8 cellular contexts compared by ENCODE assay signal in genomic region chr17:79795795-79796569, GRCh38. TPM values are rescaled to one million over a fixed set of nuclear protein-coding genes. Genes with fewer than 3 reads are reported as not detected.
DNase-seq lines count a peak whose midpoint lies in the region; ATAC-seq and TF ChIP-seq lines count a peak whose summit lies in the region.

No MANE protein-coding gene starts in this region.

- no peak for TF ChIP-seq POLR2A in transverse colon (IDR thresholded peaks at IDR 0.05)

- H3K36me3 ChIP-seq in transverse colon, result no peaks in the 10 kb centered on the region

- peak overlapping the region; percentile 89 for H3K27ac ChIP-seq in layer of hippocampus (ENCODE audit: low read depth, low read length)
- peak overlapping the region in 2 of 4 donors; percentile 85 to 87 for H3K27ac ChIP-seq in transverse colon

- no peak for TF ChIP-seq CTCF in transverse colon (IDR thresholded peaks at IDR 0.05)

- in situ Hi-C loops in transverse colon (cut with MboI; ENCODE audit: low pct_ligation_motif_present in 1 of 4, low pct_unique_long_range_greater_than_20kb in 1 of 4, low sequenced_read_pairs in 3 of 4), result no loop called here

- peaks cover 2% of the 10 kb centered on the region for H3K36me3 Mint-ChIP-seq in activated T-cell treated with anti-CD3 and anti-CD28 coated beads, Interleukin-2, amount 50 U/mL, for 24 hours (ENCODE audit: low read depth)
- H3K36me3 Mint-ChIP-seq in activated CD8-positive, alpha-beta T cell treated with anti-CD3 and anti-CD28 coated beads, Interleukin-2, amount 10 ng/mL, durations not matched to agents 7 days and 5 days (ENCODE audit: low read depth), result peaks cover 14% of the 10 kb centered on the region

- peaks cover 48% of the 10 kb centered on the region for H3K27me3 Mint-ChIP-seq in activated T-cell treated with anti-CD3 and anti-CD28 coated beads, Interleukin-2, amount 50 U/mL, for 24 hours
- H3K27me3 Mint-ChIP-seq in activated CD8-positive, alpha-beta T cell treated with anti-CD3 and anti-CD28 coated beads, Interleukin-2, amount 10 ng/mL, durations not matched to agents 7 days and 5 days (ENCODE audit: low read depth), result peaks cover 43% of the 10 kb centered on the region

- no peak overlapping the region for H3K27ac Mint-ChIP-seq in activated T-cell treated with anti-CD3 and anti-CD28 coated beads, Interleukin-2, amount 50 U/mL, for 24 hours
- peak overlapping the region; percentile 72 for H3K27ac Mint-ChIP-seq in activated CD8-positive, alpha-beta T cell treated with anti-CD3 and anti-CD28 coated beads, Interleukin-2, amount 10 ng/mL, durations not matched to agents 7 days and 5 days

- H3K4me3 Mint-ChIP-seq in activated T-cell treated with anti-CD3 and anti-CD28 coated beads, Interleukin-2, amount 50 U/mL, for 24 hours, result peak overlapping the region; percentile 80
- peak overlapping the region; percentile 84 for H3K4me3 Mint-ChIP-seq in activated CD8-positive, alpha-beta T cell treated with anti-CD3 and anti-CD28 coated beads, Interleukin-2, amount 10 ng/mL, durations not matched to agents 7 days and 5 days

- no peak for TF ChIP-seq EP300 in transverse colon (IDR thresholded peaks at IDR 0.05; ENCODE audit: low read depth)

- CTCF ChIA-PET in activated CD8-positive, alpha-beta T cell treated with anti-CD3 and anti-CD28 coated beads, Interleukin-2, amount 10 ng/mL, durations not matched to agents 7 days and 5 days (lab: Charles Lee), result interaction anchor here (0.6 to 1.7 kb wide), 12 partner anchors 12 to 213 kb away, joined by 3 to 8 read pairs (median 4); partner anchors contain the start of gene CBX4

- intact Hi-C loops in transverse colon (cut with DNase I; ENCODE audit: low total_unique reads), result loop anchor here (5.0 kb wide), 1 partner anchor 46 kb away; no protein-coding TSS in a partner anchor

- no peak for DNase-seq in activated T-cell treated with anti-CD3 and anti-CD28 coated beads, Interleukin-2, amount 50 U/mL, for 24 hours
- no peak for DNase-seq in activated T-cell treated with anti-CD3 and anti-CD28 coated beads for 4 hours
- no peak for DNase-seq in activated CD8-positive, alpha-beta T cell treated with anti-CD3 and anti-CD28 coated beads, Interleukin-2, amount 10 ng/mL, durations not matched to agents 7 days and 5 days
- no peak for DNase-seq in transverse colon
- no peak for DNase-seq in NCI-H1105 (lab: John Stamatoyannopoulos, UW)

- peaks cover 37% of the 10 kb centered on the region for H3K4me1 Mint-ChIP-seq in activated T-cell treated with anti-CD3 and anti-CD28 coated beads, Interleukin-2, amount 50 U/mL, for 24 hours (ENCODE audit: low read depth)
- peaks cover 38% of the 10 kb centered on the region for H3K4me1 Mint-ChIP-seq in activated CD8-positive, alpha-beta T cell treated with anti-CD3 and anti-CD28 coated beads, Interleukin-2, amount 10 ng/mL, durations not matched to agents 7 days and 5 days (ENCODE audit: low read depth)

- H3K27me3 ChIP-seq in layer of hippocampus (ENCODE audit: control insufficient read depth, insufficient read depth, low read length), result peaks cover 48% of the 10 kb centered on the region
- peaks cover 66% of the 10 kb centered on the region for H3K27me3 ChIP-seq in transverse colon

- 45 to 60% methylated on average over 7 to 14 of the region's 14 CpGs for WGBS in transverse colon (ENCODE audit: low coverage in 1 of 2), 2 donors

- no peaks in the 10 kb centered on the region for H3K9me3 Mint-ChIP-seq in activated T-cell treated with anti-CD3 and anti-CD28 coated beads, Interleukin-2, amount 50 U/mL, for 24 hours
- H3K9me3 Mint-ChIP-seq in activated CD8-positive, alpha-beta T cell treated with anti-CD3 and anti-CD28 coated beads, Interleukin-2, amount 10 ng/mL, durations not matched to agents 7 days and 5 days (ENCODE audit: insufficient read depth), result no peaks in the 10 kb centered on the region

- H3K9me3 ChIP-seq in transverse colon, result no peaks in the 10 kb centered on the region

- peaks cover 18 to 65% (median 52%) of the 10 kb centered on the region in 4 donors for H3K4me1 ChIP-seq in transverse colon

- POLR2A ChIA-PET in activated CD8-positive, alpha-beta T cell treated with anti-CD3 and anti-CD28 coated beads, Interleukin-2, amount 10 ng/mL, durations not matched to agents 7 days and 5 days (lab: Charles Lee), result interaction anchor here (0.6 to 2.8 kb wide), 5 partner anchors 15 to 201 kb away, joined by 3 to 19 read pairs (median 3); partner anchors contain the start of gene CBX4

- no peak for ATAC-seq in activated CD8-positive, alpha-beta T cell treated with anti-CD3 and anti-CD28 coated beads, Interleukin-2, amount 10 ng/mL, durations not matched to agents 7 days and 5 days
- ATAC-seq in HG03108 (IDR thresholded peaks at IDR 0.05; ENCODE audit: unreplicated experiment) (no peak), GM21737 (IDR thresholded peaks at IDR 0.05; ENCODE audit: unreplicated experiment) (no peak)

- H3K4me3 ChIP-seq in transverse colon, result peak overlapping the region; percentile 64 to 80 (median 73)

RNA-seq across cellular contexts. Expression of gene CBX8, which starts 0.9 kb away (rescaled TPM):
- 1 to 10 TPM; 8.6 to 9.4 TPM for total RNA-seq in activated CD8-positive, alpha-beta T cell treated with anti-CD3 and anti-CD28 coated beads, Interleukin-2, amount 10 ng/mL, durations not matched to agents 7 days and 5 days
- 1 to 10 TPM; 1.5 to 4.4 (median 3.1) TPM for total RNA-seq in transverse colon

RNA-seq across cellular contexts. Expression of gene CBX2, which starts 18.0 kb away (rescaled TPM):
- 10 to 100 TPM; 16.2 to 16.5 TPM for total RNA-seq in activated CD8-positive, alpha-beta T cell treated with anti-CD3 and anti-CD28 coated beads, Interleukin-2, amount 10 ng/mL, durations not matched to agents 7 days and 5 days
- total RNA-seq in transverse colon, result under 1 TPM in 2 of 4 donors, not detected in 2; 0.27 to 0.64 TPM

RNA-seq across cellular contexts. Expression of gene CBX4, which starts 43.3 kb away (rescaled TPM):
- 10 to 100 TPM; 50.3 to 57.2 TPM for total RNA-seq in activated CD8-positive, alpha-beta T cell treated with anti-CD3 and anti-CD28 coated beads, Interleukin-2, amount 10 ng/mL, durations not matched to agents 7 days and 5 days
- 10 to 100 TPM in 1 of 4 donors, 1 to 10 TPM in 3; 6.6 to 25.1 (median 8.3) TPM for total RNA-seq in transverse colon

Comparison
In these comparisons a context has a peak if more than half of its experiments do, and no peak if none do; other contexts are left out.
1. RNA of gene CBX2, which starts 18.0 kb away (total RNA-seq): 16.2 to 16.5 TPM in activated CD8-positive, alpha-beta T cell treated with anti-CD3 and anti-CD28 coated beads, Interleukin-2, amount 10 ng/mL, durations not matched to agents 7 days and 5 days; 0.27 to 0.64 TPM in transverse colon; every median in the first group is over 10 times any median in the second.